Comparison of ENCODE assay signal across 17 cellular contexts in the genomic region with DNA sequence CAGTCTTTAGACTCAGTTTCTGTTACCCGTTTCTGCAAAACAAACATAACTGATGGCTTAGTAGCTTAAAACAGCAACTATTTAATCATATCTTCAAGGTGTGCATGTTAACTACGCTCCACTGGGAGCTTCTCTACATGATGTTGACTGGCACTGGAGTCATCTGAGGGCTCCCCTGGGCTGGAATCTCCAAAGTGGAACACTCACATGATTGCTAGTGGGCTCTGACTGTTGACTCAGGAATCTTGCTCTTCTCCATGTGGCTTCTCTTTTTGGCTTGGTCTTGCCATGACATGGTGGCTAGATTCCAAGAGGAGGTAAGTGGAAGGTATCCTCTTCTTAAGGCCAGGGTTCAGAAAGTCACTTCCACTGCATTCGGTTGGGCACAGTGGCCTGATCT.
DNase-seq lines count a peak whose midpoint lies in the region; ATAC-seq, FAIRE-seq and TF ChIP-seq lines count a peak whose summit lies in the region.
"Had no signal": no experiment of that assay in that cellular context is flagged by ENCODE, and none has a peak within 500 bp of the region (broad histone marks: within the 10 kb centered on the region; RNA-seq: fewer than 3 reads in every experiment).

No MANE protein-coding gene starts in this region.

- H3K36me3 ChIP-seq in bronchial epithelial cell (ENCODE audit: control insufficient read depth, insufficient read depth, low read length) = no peaks in the 10 kb centered on the region

- no peak overlapping the region for H3K27ac Mint-ChIP-seq in HFFc6
- H3K27ac Mint-ChIP-seq: IgD-negative memory B cell had no signal

- H3K9me3 Mint-ChIP-seq in HFFc6 = no peaks in the 10 kb centered on the region

- no peak for ATAC-seq in GM18868 (IDR thresholded peaks at IDR 0.05; ENCODE audit: unreplicated experiment)

- no peaks in the 10 kb centered on the region for H3K27me3 ChIP-seq in bronchial epithelial cell (ENCODE audit: control insufficient read depth, insufficient read depth, low read length)

- DNase-seq in AG08395 (ENCODE audit: low spot score) = peak; percentile 8
- DNase-seq in HFFc6 = peak; percentile 13
- DNase-seq in bronchial epithelial cell (ENCODE audit: low read depth) = peak; percentile 61
- DNase-seq in kidney glomerular epithelial cell (lab: John Stamatoyannopoulos, UW) = peak; percentile 16
- no peak for DNase-seq in NCI-H1930 (lab: John Stamatoyannopoulos, UW)
- no peak for DNase-seq in AG20443 (ENCODE audit: low spot score)
- no peak for DNase-seq in activated CD4-positive, alpha-beta T cell treated with anti-CD3 and anti-CD28 coated beads, Interleukin-2, amount 50 U/mL, for 4 hours
- DNase-seq: AML-193, Calu3, DMS79, NCI-H1417, NCI-H2029, NCI-H2171 treated with DMSO at 0.1 percent for 48 hours, NCI-H774 had no signal

- no peak overlapping the region for H3K4me3 Mint-ChIP-seq in HFFc6
- H3K4me3 Mint-ChIP-seq: IgD-negative memory B cell had no signal

- no peak for FAIRE-seq in bronchial epithelial cell (lab: Jason Lieb, UNC)
- FAIRE-seq: A204.1 had no signal

- H3K27me3 Mint-ChIP-seq in HFFc6 (ENCODE audit: insufficient read depth) = 0 out of 2 replicates have a peak, but pooled peaks cover 2% of the 10 kb centered on the region

- TF ChIP-seq CTCF in HFFc6 (IDR thresholded peaks at IDR 0.05) = no peak
- no peak for TF ChIP-seq CTCF in bronchial epithelial cell (IDR thresholded peaks at IDR 0.05; ENCODE audit: insufficient read depth, low read length, severe bottlenecking)

- H3K4me3 ChIP-seq in bronchial epithelial cell (ENCODE audit: low read depth, low read length) = no peak overlapping the region

- no peaks in the 10 kb centered on the region for H3K36me3 Mint-ChIP-seq in HFFc6 (ENCODE audit: low read depth)

- peaks cover 37% of the 10 kb centered on the region for H3K4me1 Mint-ChIP-seq in HFFc6 (ENCODE audit: low read depth)
- H3K4me1 Mint-ChIP-seq: IgD-negative memory B cell had no signal

Comparison
In these comparisons a context has a peak if more than half of its experiments do, and no peak if none do; other contexts are left out.
1. DNase-seq: peak in AG08395 (single experiment), HFFc6 (single experiment), bronchial epithelial cell (single experiment) and kidney glomerular epithelial cell (single experiment); none in NCI-H1930 (0 of 2), AG20443 (single experiment) and activated CD4-positive, alpha-beta T cell treated with anti-CD3 and anti-CD28 coated beads, Interleukin-2, amount 50 U/mL, for 4 hours (0 of 2).